Comparison of ENCODE assay signal across 13 cellular contexts in the genomic region with DNA sequence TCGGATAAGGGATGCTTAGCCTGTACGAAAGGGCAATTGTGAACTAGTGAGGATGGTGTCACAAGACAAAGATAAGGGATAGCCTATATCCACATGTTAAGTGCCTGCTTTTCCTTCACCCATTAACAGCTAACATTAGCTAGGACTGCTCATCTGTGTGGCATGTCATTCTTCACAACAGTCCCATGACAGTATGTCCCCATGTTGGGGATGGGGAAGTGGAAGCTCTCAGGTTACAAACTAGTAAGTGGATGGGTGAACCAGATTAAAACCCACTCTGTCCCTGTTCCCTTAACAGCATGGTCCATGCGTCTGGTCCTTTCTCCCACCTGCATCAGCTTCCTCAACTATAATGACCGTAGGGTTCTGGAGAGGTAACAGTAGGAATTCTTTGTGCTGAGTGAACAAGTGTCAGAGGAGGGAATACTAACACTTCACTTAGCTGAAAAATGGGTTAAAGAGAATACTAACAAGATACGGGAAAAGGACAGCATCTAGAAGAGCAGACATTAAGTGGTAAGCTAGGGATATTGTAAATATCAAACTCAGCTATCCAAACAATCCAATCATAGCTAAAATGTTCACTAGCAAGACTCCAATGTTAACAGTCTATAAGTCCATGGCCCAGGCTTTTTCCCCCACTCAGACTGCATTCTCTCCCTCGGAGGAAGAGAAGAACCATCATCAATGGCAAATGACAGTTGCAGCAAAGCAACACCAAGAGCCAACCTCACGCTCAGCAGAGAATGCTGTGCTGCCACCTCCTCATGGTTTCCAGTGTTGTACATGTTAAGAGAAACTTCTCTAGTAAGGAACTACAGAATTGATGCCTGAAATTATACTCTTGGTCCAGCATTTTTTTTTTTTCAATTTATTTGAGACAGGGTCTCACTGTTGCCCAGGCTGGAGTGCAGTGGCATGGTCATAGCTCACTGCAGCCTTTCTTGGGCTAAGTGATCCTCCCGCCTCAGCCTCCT. TPM values are rescaled to one million over a fixed set of nuclear protein-coding genes. Genes with fewer than 3 reads are reported as not detected.
DNase-seq lines count a peak whose midpoint lies in the region; ATAC-seq and TF ChIP-seq lines count a peak whose summit lies in the region.
"Had no signal": no experiment of that assay in that cellular context is flagged by ENCODE, and none has a peak within 500 bp of the region (broad histone marks: within the 10 kb centered on the region; RNA-seq: fewer than 3 reads in every experiment).

No MANE protein-coding gene starts in this region.

- H3K9ac ChIP-seq in Loucy (ENCODE audit: low read depth, low read length, poor library complexity, severe bottlenecking) (no peak overlapping the region), MM.1S (ENCODE audit: low read length) (no peak overlapping the region)

- peaks cover 16% of the 10 kb centered on the region; the same call in 1 of the 2 replicates for H3F3A ChIP-seq in Loucy (ENCODE audit: low read depth)
- peaks cover 61% of the 10 kb centered on the region for H3F3A ChIP-seq in MM.1S (ENCODE audit: insufficient read depth, low read length)

- H3K4me1 ChIP-seq in Loucy (ENCODE audit: insufficient read depth, low read length, poor library complexity, severe bottlenecking) (peaks cover 17% of the 10 kb centered on the region), MM.1S (ENCODE audit: low read length) (peaks cover 6% of the 10 kb centered on the region; the same call in 1 of the 2 replicates)

- CTCF ChIA-PET in activated CD4-positive, alpha-beta memory T cell treated with anti-CD3 and anti-CD28 coated beads for 36 hours (lab: Charles Lee), result interaction anchor here (2.4 kb wide), 1 partner anchor 9 kb away, joined by 9 read pairs; no protein-coding TSS in a partner anchor
- CTCF ChIA-PET in activated CD4-positive, alpha-beta memory T cell treated with anti-CD3 and anti-CD28 coated beads, Interleukin-2, amount 10 ng/mL, durations not matched to agents 7 days and 5 days (lab: Charles Lee), result interaction anchor here (0.5 to 1.0 kb wide), 2 partner anchors 9 to 24 kb away, joined by 3 read pairs; no protein-coding TSS in a partner anchor

- H3K27me3 ChIP-seq in Loucy (ENCODE audit: insufficient read depth, low read length, poor library complexity, severe bottlenecking) (peaks cover 10% of the 10 kb centered on the region), MM.1S (replicated peaks; ENCODE audit: insufficient read depth, low read length) (no peaks in the 10 kb centered on the region)
- H3K27me3 ChIP-seq: tibial artery had no signal

- POLR2A ChIA-PET in activated CD4-positive, alpha-beta memory T cell treated with anti-CD3 and anti-CD28 coated beads for 36 hours (lab: Charles Lee), result interaction anchor here (2.9 kb wide), 1 partner anchor 10 kb away, joined by 18 read pairs; no protein-coding TSS in a partner anchor
- POLR2A ChIA-PET in activated CD4-positive, alpha-beta memory T cell treated with anti-CD3 and anti-CD28 coated beads, Interleukin-2, amount 10 ng/mL, durations not matched to agents 7 days and 5 days (lab: Charles Lee), result interaction anchor here (0.9 to 1.1 kb wide), 3 partner anchors 10 to 42 kb away, joined by 3 to 6 read pairs (median 4); no protein-coding TSS in a partner anchor

- H3K4me2 ChIP-seq in Loucy (ENCODE audit: low read depth, low read length, poor library complexity, severe bottlenecking) (peak overlapping the region; percentile 95), MM.1S (ENCODE audit: low read depth, low read length) (no peak overlapping the region)

- H3K27ac ChIP-seq in VCaP, result peak overlapping the region; percentile 28; the same call in 1 of the 2 replicates
- H3K27ac ChIP-seq in MM.1S (ENCODE audit: low read length), result no peak overlapping the region

- no peak overlapping the region for H3K4me3 ChIP-seq in Loucy (ENCODE audit: low read length, poor library complexity, severe bottlenecking)
- no peak overlapping the region for H3K4me3 ChIP-seq in MM.1S (ENCODE audit: low read length)
- H3K4me3 ChIP-seq: tibial artery had no signal

- H3K36me3 ChIP-seq in Loucy (ENCODE audit: insufficient read depth, low read length), result peaks cover 35% of the 10 kb centered on the region
- H3K36me3 ChIP-seq in MM.1S (replicated peaks; ENCODE audit: insufficient read depth, low read length), result peaks cover 26% of the 10 kb centered on the region

- no peaks in the 10 kb centered on the region for H3K9me3 Mint-ChIP-seq in activated CD4-positive, alpha-beta memory T cell treated with anti-CD3 and anti-CD28 coated beads for 36 hours
- H3K9me3 Mint-ChIP-seq in activated CD4-positive, alpha-beta memory T cell treated with anti-CD3 and anti-CD28 coated beads, Interleukin-2, amount 10 ng/mL, durations not matched to agents 7 days and 5 days, result no peaks in the 10 kb centered on the region
- H3K9me3 Mint-ChIP-seq in neural crest cell, result no peaks in the 10 kb centered on the region
- H3K9me3 Mint-ChIP-seq: dendritic cell treated with granulocyte-macrophage colony-stimulating factor and Interleukin-4, amounts not matched to agents 40 ng/mL and 50 ng/mL, for 4 days had no signal

- H3K4me1 Mint-ChIP-seq in activated CD4-positive, alpha-beta memory T cell treated with anti-CD3 and anti-CD28 coated beads for 36 hours (ENCODE audit: low read depth), result peaks cover 30% of the 10 kb centered on the region
- peaks cover 38% of the 10 kb centered on the region for H3K4me1 Mint-ChIP-seq in activated CD4-positive, alpha-beta memory T cell treated with anti-CD3 and anti-CD28 coated beads, Interleukin-2, amount 10 ng/mL, durations not matched to agents 7 days and 5 days
- H3K4me1 Mint-ChIP-seq in neural crest cell, result peaks cover 34% of the 10 kb centered on the region

- intact Hi-C loops in activated CD4-positive, alpha-beta memory T cell treated with anti-CD3 and anti-CD28 coated beads for 36 hours (cut with micrococcal nuclease), result no loop called here

- ATAC-seq in HG02763 (IDR thresholded peaks at IDR 0.05; ENCODE audit: unreplicated experiment) (no peak), HG03520 (IDR thresholded peaks at IDR 0.05; ENCODE audit: unreplicated experiment) (no peak)

- TF ChIP-seq CTCF in Loucy (conservative IDR thresholded peaks at IDR 0.05; ENCODE audit: low read length) (no peak), VCaP (conservative IDR thresholded peaks at IDR 0.05) (no peak), neural crest cell (conservative IDR thresholded peaks at IDR 0.05) (no peak), MM.1S (IDR thresholded peaks at IDR 0.05; ENCODE audit: low read length) (no peak)

- peaks cover 48% of the 10 kb centered on the region for H4K20me1 ChIP-seq in Loucy (ENCODE audit: insufficient read depth, low read length, poor library complexity, severe bottlenecking)
- H4K20me1 ChIP-seq in MM.1S (ENCODE audit: insufficient read depth, low read length), result peaks cover 40% of the 10 kb centered on the region

- H3K36me3 Mint-ChIP-seq in activated CD4-positive, alpha-beta memory T cell treated with anti-CD3 and anti-CD28 coated beads for 36 hours, result peaks cover 41% of the 10 kb centered on the region
- peaks cover 46% of the 10 kb centered on the region for H3K36me3 Mint-ChIP-seq in activated CD4-positive, alpha-beta memory T cell treated with anti-CD3 and anti-CD28 coated beads, Interleukin-2, amount 10 ng/mL, durations not matched to agents 7 days and 5 days (ENCODE audit: low read depth)
- peaks cover 29% of the 10 kb centered on the region for H3K36me3 Mint-ChIP-seq in neural crest cell (ENCODE audit: low read depth)

- H2AFZ ChIP-seq in Loucy (ENCODE audit: low read length), result no peak overlapping the region
- H2AFZ ChIP-seq in MM.1S (ENCODE audit: low read length), result no peak overlapping the region

- H3K4me3 Mint-ChIP-seq in activated CD4-positive, alpha-beta memory T cell treated with anti-CD3 and anti-CD28 coated beads for 36 hours, result no peak overlapping the region
- no peak overlapping the region for H3K4me3 Mint-ChIP-seq in activated CD4-positive, alpha-beta memory T cell treated with anti-CD3 and anti-CD28 coated beads, Interleukin-2, amount 10 ng/mL, durations not matched to agents 7 days and 5 days
- peak overlapping the region; percentile 66 for H3K4me3 Mint-ChIP-seq in neural crest cell
- H3K4me3 Mint-ChIP-seq: dendritic cell treated with granulocyte-macrophage colony-stimulating factor and Interleukin-4, amounts not matched to agents 40 ng/mL and 50 ng/mL, for 4 days had no signal

- H3K79me2 ChIP-seq in Loucy (ENCODE audit: insufficient read depth, low read length), result peaks cover 44% of the 10 kb centered on the region
- H3K79me2 ChIP-seq in MM.1S (ENCODE audit: low read length), result peaks cover 32% of the 10 kb centered on the region

- no peaks in the 10 kb centered on the region for H3K27me3 Mint-ChIP-seq in activated CD4-positive, alpha-beta memory T cell treated with anti-CD3 and anti-CD28 coated beads for 36 hours
- no peaks in the 10 kb centered on the region for H3K27me3 Mint-ChIP-seq in activated CD4-positive, alpha-beta memory T cell treated with anti-CD3 and anti-CD28 coated beads, Interleukin-2, amount 10 ng/mL, durations not matched to agents 7 days and 5 days
- no peaks in the 10 kb centered on the region for H3K27me3 Mint-ChIP-seq in neural crest cell (ENCODE audit: low read depth)
- H3K27me3 Mint-ChIP-seq: dendritic cell treated with granulocyte-macrophage colony-stimulating factor and Interleukin-4, amounts not matched to agents 40 ng/mL and 50 ng/mL, for 4 days had no signal

- H3K9me3 ChIP-seq in Loucy (ENCODE audit: insufficient read depth, low read depth, low read length) (no peaks in the 10 kb centered on the region), MM.1S (replicated peaks; ENCODE audit: insufficient read depth, low read length) (no peaks in the 10 kb centered on the region)
- H3K9me3 ChIP-seq: tibial artery had no signal

- H3K9me2 ChIP-seq in Loucy (replicated peaks; ENCODE audit: low read depth, low read length) (no peaks in the 10 kb centered on the region), MM.1S (replicated peaks; ENCODE audit: insufficient read depth, low read length) (no peaks in the 10 kb centered on the region)

- no peak for DNase-seq in activated CD4-positive, alpha-beta memory T cell treated with anti-CD3 and anti-CD28 coated beads for 36 hours
- no peak for DNase-seq in activated CD4-positive, alpha-beta memory T cell treated with anti-CD3 and anti-CD28 coated beads, Interleukin-2, amount 10 ng/mL, durations not matched to agents 7 days and 5 days
- DNase-seq in neural crest cell (ENCODE audit: low read depth, low spot score) (no peak), MM.1S (no peak)
- DNase-seq: activated effector memory CD4-positive, alpha-beta T cell treated with Interleukin-2 at 50 U/mL for 16 hours; NCI-H446; stimulated activated CD4-positive, alpha-beta T cell treated with anti-CD3 and anti-CD28 coated beads, Interleukin-4, amount 100 ng/mL, for 24 hours; tibial artery had no signal

- H3K27ac Mint-ChIP-seq in activated CD4-positive, alpha-beta memory T cell treated with anti-CD3 and anti-CD28 coated beads for 36 hours, result peak overlapping the region; percentile 19
- H3K27ac Mint-ChIP-seq in activated CD4-positive, alpha-beta memory T cell treated with anti-CD3 and anti-CD28 coated beads, Interleukin-2, amount 10 ng/mL, durations not matched to agents 7 days and 5 days, result no peak overlapping the region
- no peak overlapping the region for H3K27ac Mint-ChIP-seq in neural crest cell (ENCODE audit: unreplicated experiment)
- H3K27ac Mint-ChIP-seq: dendritic cell treated with granulocyte-macrophage colony-stimulating factor and Interleukin-4, amounts not matched to agents 40 ng/mL and 50 ng/mL, for 4 days had no signal

RNA-seq across cellular contexts. Expression of a gene that starts 5.0 kb away (rescaled TPM):
- total RNA-seq in activated CD4-positive, alpha-beta memory T cell treated with anti-CD3 and anti-CD28 coated beads for 36 hours, result 1,000 to 10,000 TPM; 2,547 to 2,620 TPM
- total RNA-seq in activated CD4-positive, alpha-beta memory T cell treated with anti-CD3 and anti-CD28 coated beads, Interleukin-2, amount 10 ng/mL, durations not matched to agents 7 days and 5 days, result 1,000 to 10,000 TPM; 1,524 to 1,535 TPM
- 1,595 and 1,772 TPM in 2 replicates for total RNA-seq in neural crest cell

RNA-seq across cellular contexts. Expression of a gene that starts 43.4 kb away (rescaled TPM):
- 10 to 100 TPM; 55.6 to 63.1 TPM for total RNA-seq in activated CD4-positive, alpha-beta memory T cell treated with anti-CD3 and anti-CD28 coated beads for 36 hours
- total RNA-seq in activated CD4-positive, alpha-beta memory T cell treated with anti-CD3 and anti-CD28 coated beads, Interleukin-2, amount 10 ng/mL, durations not matched to agents 7 days and 5 days, result 10 to 100 TPM; 55.7 to 60.8 TPM
- total RNA-seq in neural crest cell, result 67.3 and 69.6 TPM in 2 replicates
